Comparison of ENCODE assay signal across 9 cellular contexts in the genomic region with DNA sequence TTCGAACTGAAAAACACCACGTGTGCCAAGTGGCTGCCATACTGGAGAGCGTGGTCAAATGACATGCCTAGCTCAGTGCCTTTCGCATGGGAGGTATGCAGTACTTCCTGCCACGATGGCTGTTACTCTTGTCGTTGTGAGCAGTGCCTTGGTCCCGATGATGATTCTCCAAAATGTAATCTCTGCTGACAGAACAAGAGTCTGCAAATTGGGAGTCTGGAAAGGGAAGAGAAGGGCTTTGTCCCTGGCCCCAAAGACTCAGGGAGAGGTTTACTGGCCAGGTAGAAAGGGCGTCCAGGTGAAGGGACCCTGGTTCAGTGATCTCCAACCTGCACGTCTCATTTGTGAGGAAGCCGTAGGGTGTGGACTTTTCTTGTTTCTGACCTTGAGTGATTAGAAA.
"Had no signal": no experiment of that assay in that cellular context is flagged by ENCODE, and none has a peak within 500 bp of the region (broad histone marks: within the 10 kb centered on the region; RNA-seq: fewer than 3 reads in every experiment).

No MANE protein-coding gene starts in this region.

- H3K4me3 ChIP-seq: GM23248 had no signal

- H3K27ac ChIP-seq: GM23248, HL-60 had no signal

- H3K9ac ChIP-seq: GM23248 had no signal

- H2AFZ ChIP-seq: GM23248 had no signal

- H3K9me3 Mint-ChIP-seq: IgD-negative memory B cell had no signal

- H3K4me1 Mint-ChIP-seq: IgD-negative memory B cell had no signal

- DNase-seq: GM23248, GOT3, H7, HCEC 1CT, HFFc6, KG1 had no signal

- FAIRE-seq: HepG2 had no signal

- H3K4me3 Mint-ChIP-seq: HFFc6, IgD-negative memory B cell had no signal

- H3K27me3 Mint-ChIP-seq: IgD-negative memory B cell had no signal

- H3K27ac Mint-ChIP-seq: HFFc6, IgD-negative memory B cell had no signal
